Comparison of ENCODE assay signal across 1 cellular context in the genomic region with DNA sequence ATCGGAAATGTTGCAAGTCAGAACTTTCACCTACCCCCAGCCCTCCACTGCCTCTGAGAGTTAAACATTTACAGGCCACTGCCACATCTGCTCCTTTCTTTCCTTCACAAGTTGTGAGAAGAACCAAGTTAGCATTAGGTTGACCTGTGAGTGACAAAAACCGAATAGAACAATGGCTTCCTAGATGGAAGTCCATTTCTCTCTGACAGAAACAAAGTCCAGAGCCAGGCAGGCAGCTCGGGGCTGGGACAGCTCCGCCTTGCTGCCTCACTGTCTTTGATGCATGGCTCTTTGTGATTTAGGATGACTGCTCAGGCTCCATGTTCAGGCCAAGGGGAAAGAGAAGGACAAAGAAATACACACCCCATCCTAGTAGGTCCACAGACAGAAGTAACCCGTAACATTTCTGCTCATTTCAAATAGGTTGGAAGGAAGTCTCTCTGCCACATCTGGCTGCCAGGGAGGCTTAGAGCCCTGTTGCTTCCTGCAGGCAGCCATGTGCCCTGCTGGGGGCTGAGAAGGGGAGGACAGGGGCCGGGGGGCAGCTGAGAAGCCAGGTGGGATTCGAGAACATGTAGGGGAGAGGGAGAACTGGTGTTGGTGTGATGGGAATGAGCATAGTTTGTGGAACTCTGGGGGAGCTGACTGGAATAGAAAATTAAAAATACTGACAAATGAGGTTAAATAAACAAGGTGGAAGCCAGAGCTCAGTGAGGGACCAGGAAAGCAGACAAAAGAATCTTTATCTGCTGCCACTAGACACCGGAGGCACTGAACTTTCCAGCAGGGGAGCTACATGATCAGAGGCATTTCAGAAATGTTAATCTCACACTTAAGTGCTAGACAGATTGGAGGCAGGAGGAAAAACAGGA.
A peak's percentile ranks its signal among the peaks of the same experiment; 100 is the strongest.
TF ChIP-seq lines count a peak whose summit lies in the region.

No MANE protein-coding gene starts in this region.

TF ChIP-seq in HEK293, 187 proteins besides CTCF, POLR2A, EP300 and RAD21 (continued from another document):
- TF ChIP-seq, protein P1, sequence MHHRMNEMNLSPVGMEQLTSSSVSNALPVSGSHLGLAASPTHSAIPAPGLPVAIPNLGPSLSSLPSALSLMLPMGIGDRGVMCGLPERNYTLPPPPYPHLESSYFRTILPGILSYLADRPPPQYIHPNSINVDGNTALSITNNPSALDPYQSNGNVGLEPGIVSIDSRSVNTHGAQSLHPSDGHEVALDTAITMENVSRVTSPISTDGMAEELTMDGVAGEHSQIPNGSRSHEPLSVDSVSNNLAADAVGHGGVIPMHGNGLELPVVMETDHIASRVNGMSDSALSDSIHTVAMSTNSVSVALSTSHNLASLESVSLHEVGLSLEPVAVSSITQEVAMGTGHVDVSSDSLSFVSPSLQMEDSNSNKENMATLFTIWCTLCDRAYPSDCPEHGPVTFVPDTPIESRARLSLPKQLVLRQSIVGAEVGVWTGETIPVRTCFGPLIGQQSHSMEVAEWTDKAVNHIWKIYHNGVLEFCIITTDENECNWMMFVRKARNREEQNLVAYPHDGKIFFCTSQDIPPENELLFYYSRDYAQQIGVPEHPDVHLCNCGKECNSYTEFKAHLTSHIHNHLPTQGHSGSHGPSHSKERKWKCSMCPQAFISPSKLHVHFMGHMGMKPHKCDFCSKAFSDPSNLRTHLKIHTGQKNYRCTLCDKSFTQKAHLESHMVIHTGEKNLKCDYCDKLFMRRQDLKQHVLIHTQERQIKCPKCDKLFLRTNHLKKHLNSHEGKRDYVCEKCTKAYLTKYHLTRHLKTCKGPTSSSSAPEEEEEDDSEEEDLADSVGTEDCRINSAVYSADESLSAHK (tag by site-specific recombination; IDR thresholded peaks at IDR 0.05), result 0 out of 2 replicates have a peak, but pooled peaks have one; percentile 28
- peak; percentile 82 for TF ChIP-seq FEZF1 (tag by site-specific recombination; IDR thresholded peaks at IDR 0.05)
- peak; percentile 94 for TF ChIP-seq TCF7L2 (IDR thresholded peaks at IDR 0.05; ENCODE audit: borderline replicate concordance, low read depth, low read length)
- 0 out of 2 replicates have a peak, but pooled peaks have one; percentile 44 for TF ChIP-seq INSM2 (tag by site-specific recombination; IDR thresholded peaks at IDR 0.05)
- TF ChIP-seq IKZF3 (tag by site-specific recombination; IDR thresholded peaks at IDR 0.05), result 0 out of 2 replicates have a peak, but pooled peaks have one; percentile 36
- 0 out of 2 replicates have a peak, but pooled peaks have one; percentile 54 for TF ChIP-seq PRDM1 (tag by site-specific recombination; IDR thresholded peaks at IDR 0.05)
- TF ChIP-seq PATZ1 (tag by site-specific recombination; IDR thresholded peaks at IDR 0.05), result peak; percentile 58; the same call in 1 of the 2 replicates
- no peak for TF ChIP-seq ZNF221 (tag by site-specific recombination; IDR thresholded peaks at IDR 0.05; ENCODE audit: borderline replicate concordance)
- peak; percentile 78 for TF ChIP-seq ZSCAN30 (tag by site-specific recombination; IDR thresholded peaks at IDR 0.05)
- TF ChIP-seq ZNF843 (tag by site-specific recombination; IDR thresholded peaks at IDR 0.05), result peak; percentile 87
- TF ChIP-seq GLIS2 (tag by site-specific recombination; IDR thresholded peaks at IDR 0.05), result peak; percentile 55; the same call in 1 of the 2 replicates
- no peak for TF ChIP-seq ZFP69B (tag by site-specific recombination; IDR thresholded peaks at IDR 0.05)
- no peak for TF ChIP-seq ZNF501 (tag by site-specific recombination; IDR thresholded peaks at IDR 0.05)
- no peak for TF ChIP-seq ZBTB7A (tag by site-specific recombination; IDR thresholded peaks at IDR 0.05; ENCODE audit: low read depth)
- TF ChIP-seq, protein P2, sequence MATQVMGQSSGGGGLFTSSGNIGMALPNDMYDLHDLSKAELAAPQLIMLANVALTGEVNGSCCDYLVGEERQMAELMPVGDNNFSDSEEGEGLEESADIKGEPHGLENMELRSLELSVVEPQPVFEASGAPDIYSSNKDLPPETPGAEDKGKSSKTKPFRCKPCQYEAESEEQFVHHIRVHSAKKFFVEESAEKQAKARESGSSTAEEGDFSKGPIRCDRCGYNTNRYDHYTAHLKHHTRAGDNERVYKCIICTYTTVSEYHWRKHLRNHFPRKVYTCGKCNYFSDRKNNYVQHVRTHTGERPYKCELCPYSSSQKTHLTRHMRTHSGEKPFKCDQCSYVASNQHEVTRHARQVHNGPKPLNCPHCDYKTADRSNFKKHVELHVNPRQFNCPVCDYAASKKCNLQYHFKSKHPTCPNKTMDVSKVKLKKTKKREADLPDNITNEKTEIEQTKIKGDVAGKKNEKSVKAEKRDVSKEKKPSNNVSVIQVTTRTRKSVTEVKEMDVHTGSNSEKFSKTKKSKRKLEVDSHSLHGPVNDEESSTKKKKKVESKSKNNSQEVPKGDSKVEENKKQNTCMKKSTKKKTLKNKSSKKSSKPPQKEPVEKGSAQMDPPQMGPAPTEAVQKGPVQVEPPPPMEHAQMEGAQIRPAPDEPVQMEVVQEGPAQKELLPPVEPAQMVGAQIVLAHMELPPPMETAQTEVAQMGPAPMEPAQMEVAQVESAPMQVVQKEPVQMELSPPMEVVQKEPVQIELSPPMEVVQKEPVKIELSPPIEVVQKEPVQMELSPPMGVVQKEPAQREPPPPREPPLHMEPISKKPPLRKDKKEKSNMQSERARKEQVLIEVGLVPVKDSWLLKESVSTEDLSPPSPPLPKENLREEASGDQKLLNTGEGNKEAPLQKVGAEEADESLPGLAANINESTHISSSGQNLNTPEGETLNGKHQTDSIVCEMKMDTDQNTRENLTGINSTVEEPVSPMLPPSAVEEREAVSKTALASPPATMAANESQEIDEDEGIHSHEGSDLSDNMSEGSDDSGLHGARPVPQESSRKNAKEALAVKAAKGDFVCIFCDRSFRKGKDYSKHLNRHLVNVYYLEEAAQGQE (tag by site-specific recombination; IDR thresholded peaks at IDR 0.05), result peak; percentile 10; the same call in 1 of the 2 replicates
- TF ChIP-seq ZBTB8A (tag by site-specific recombination; IDR thresholded peaks at IDR 0.05), result peak; percentile 49
- peak; percentile 65; the same call in 1 of the 2 replicates for TF ChIP-seq ZBTB48 (tag by site-specific recombination; IDR thresholded peaks at IDR 0.05)
- no peak for TF ChIP-seq ZNF704 (tag by site-specific recombination; IDR thresholded peaks at IDR 0.05)
